In genomic region chr7:78901566-78901965, GRCh38 we compare ENCODE assay signal across 9 cellular contexts.
"Had no signal": no experiment of that assay in that cellular context is flagged by ENCODE, and none has a peak within 500 bp of the region (broad histone marks: within the 10 kb centered on the region; RNA-seq: fewer than 3 reads in every experiment).

No MANE protein-coding gene starts in this region.

- H3K27ac Mint-ChIP-seq: HFFc6 had no signal

- H3K9me3 Mint-ChIP-seq: HFFc6 had no signal

- FAIRE-seq: HTR-8/SVneo, K562 had no signal

- H3K4me3 Mint-ChIP-seq: HFFc6 had no signal

- DNase-seq: GM23248, GOT3, H7, HFFc6, IMR-90, KG1 had no signal

- ATAC-seq: HCT116, K562 had no signal
